Comparison of ENCODE assay signal across 29 cellular contexts in genomic region chr22:44269757-44270555, GRCh38. TPM values are rescaled to one million over a fixed set of nuclear protein-coding genes. Genes with fewer than 3 reads are reported as not detected.
"Had no signal": no experiment of that assay in that cellular context is flagged by ENCODE, and none has a peak within 500 bp of the region (broad histone marks: within the 10 kb centered on the region; RNA-seq: fewer than 3 reads in every experiment).

No MANE protein-coding gene starts in this region.

- H3K4me1 Mint-ChIP-seq: activated naive CD4-positive, alpha-beta T cell treated with anti-CD3 and anti-CD28 coated beads, Interleukin-2, amount 50 U/mL, for 24 hours had no signal

- H3K36me3 Mint-ChIP-seq: activated naive CD4-positive, alpha-beta T cell treated with anti-CD3 and anti-CD28 coated beads, Interleukin-2, amount 50 U/mL, for 24 hours had no signal

- H3K36me3 ChIP-seq: ascending aorta, brain microvascular endothelial cell, cardiac muscle cell, SJSA1 had no signal

- FAIRE-seq: K562, RCC 7860 had no signal

- H3K27me3 Mint-ChIP-seq: activated naive CD4-positive, alpha-beta T cell treated with anti-CD3 and anti-CD28 coated beads, Interleukin-2, amount 50 U/mL, for 24 hours had no signal

- H3K4me1 ChIP-seq: ascending aorta, SJSA1 had no signal

- H3K27me3 ChIP-seq: ascending aorta, brain microvascular endothelial cell, cardiac muscle cell, SJSA1 had no signal

- H3K4me3 Mint-ChIP-seq: activated CD8-positive, alpha-beta T cell treated with anti-CD3 and anti-CD28 coated beads, Interleukin-2, amount 10 ng/mL, durations not matched to agents 7 days and 5 days; activated naive CD4-positive, alpha-beta T cell treated with anti-CD3 and anti-CD28 coated beads, Interleukin-2, amount 50 U/mL, for 24 hours; T-helper 2 cell treated with Interferon-gamma antibody and Interleukin-4, amounts not matched to agents 5 μg/mL and 100 μg/mL, for 36 hours had no signal

- H3K4me3 ChIP-seq: ascending aorta, cardiac muscle cell, K562, SJSA1 had no signal

- DNase-seq: activated CD4-positive, alpha-beta T cell treated with anti-CD3 and anti-CD28 coated beads for 48 hours; activated CD4-positive, alpha-beta T cell treated with anti-CD3 and anti-CD28 coated beads, Interleukin-2, amount 50 U/mL, for 4 hours; activated CD4-positive, CD25-positive, alpha-beta regulatory T cell treated with anti-CD3 and anti-CD28 coated beads, Interleukin-2, amount 50 U/mL, for 72 hours; activated CD8-positive, alpha-beta memory T cell treated with anti-CD3 and anti-CD28 coated beads, Interleukin-2, amount 50 U/mL, for 48 hours; activated CD8-positive, alpha-beta T cell treated with anti-CD3 and anti-CD28 coated beads, Interleukin-2, amount 10 ng/mL, durations not matched to agents 7 days and 5 days; activated T-cell treated with anti-CD3 and anti-CD28 coated beads, Interleukin-2, amount 50 U/mL, for 1 hour; amniotic stem cell; brain microvascular endothelial cell; Karpas-422; MM.1S; NCI-H1105; NCI-H1436; NCI-H1694 treated with DMSO at 0.1 percent for 48 hours; NCI-H2029 treated with DMSO at 0.1 percent for 48 hours; NCI-H345; NCI-H510A; NCI-H526 treated with DMSO at 0.1 percent for 48 hours; PC-3; SHP77; SW 1271 had no signal

- H3K27ac ChIP-seq: ascending aorta, brain microvascular endothelial cell, cardiac muscle cell, SJSA1 had no signal

- H3K9me3 Mint-ChIP-seq: activated naive CD4-positive, alpha-beta T cell treated with anti-CD3 and anti-CD28 coated beads, Interleukin-2, amount 50 U/mL, for 24 hours; T-helper 2 cell treated with Interferon-gamma antibody and Interleukin-4, amounts not matched to agents 5 μg/mL and 100 μg/mL, for 36 hours had no signal

- ATAC-seq: activated CD8-positive, alpha-beta T cell treated with anti-CD3 and anti-CD28 coated beads, Interleukin-2, amount 10 ng/mL, durations not matched to agents 7 days and 5 days; K562; PC-3; SK-N-SH treated with all-trans-retinoic acid at 6 μM for 48 hours had no signal

- H3K27ac Mint-ChIP-seq: activated CD8-positive, alpha-beta T cell treated with anti-CD3 and anti-CD28 coated beads, Interleukin-2, amount 10 ng/mL, durations not matched to agents 7 days and 5 days; activated naive CD4-positive, alpha-beta T cell treated with anti-CD3 and anti-CD28 coated beads, Interleukin-2, amount 50 U/mL, for 24 hours; T-helper 2 cell treated with Interferon-gamma antibody and Interleukin-4, amounts not matched to agents 5 μg/mL and 100 μg/mL, for 36 hours had no signal

- H3K9me3 ChIP-seq: ascending aorta, SJSA1 had no signal

RNA-seq across cellular contexts. Expression of gene SHISAL1, which starts 42.8 kb away (rescaled TPM):
- total RNA-seq: activated CD8-positive, alpha-beta T cell treated with anti-CD3 and anti-CD28 coated beads, Interleukin-2, amount 10 ng/mL, durations not matched to agents 7 days and 5 days; K562; T-helper 1 cell treated with Interleukin-12 subunit alpha and Interleukin-12 subunit beta and Interleukin-4 antibody, amounts not matched to agents 30 ng/mL and 1 ng/mL, for 36 hours had no signal
- polyA plus RNA-seq: K562 had no signal
